ENCODE assay signal across 28 cellular contexts in the genomic region with DNA sequence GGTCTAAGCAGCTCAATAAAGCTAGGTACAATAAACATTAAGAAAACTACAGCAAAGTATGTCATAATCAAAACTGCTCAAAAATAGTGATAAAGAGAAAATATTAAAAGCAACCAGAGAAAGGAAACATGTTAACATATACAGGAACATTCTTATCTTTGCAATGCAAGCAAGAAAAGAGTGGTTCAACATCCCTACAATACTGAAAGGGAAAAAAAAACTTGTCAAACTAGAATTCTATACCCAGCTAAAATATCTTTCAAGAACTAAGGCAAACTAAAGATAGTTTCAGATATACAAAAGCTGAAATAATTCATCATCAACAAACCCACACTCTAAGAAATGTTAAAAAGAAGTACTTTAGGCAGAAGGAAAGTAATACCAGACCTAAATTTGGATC.
"Had no signal": no experiment of that assay in that cellular context is flagged by ENCODE, and none has a peak within 500 bp of the region (broad histone marks: within the 10 kb centered on the region; RNA-seq: fewer than 3 reads in every experiment).

No MANE protein-coding gene starts in this region.

- H3K27ac ChIP-seq: neural progenitor cell, ovary, parathyroid adenoma, psoas muscle, skin epidermis, spleen, suprapubic skin, testis, tibial artery, transverse colon, upper lobe of right lung, uterus had no signal

- H3K9ac ChIP-seq: neural progenitor cell, parathyroid adenoma had no signal

- H3K4me2 ChIP-seq: neural progenitor cell, smooth muscle cell had no signal

- H3K36me3 ChIP-seq: neural progenitor cell, ovary, suprapubic skin, tibial artery, transverse colon, upper lobe of right lung, uterus had no signal

- H3K27me3 ChIP-seq: neural progenitor cell, ovary, spleen, suprapubic skin, testis, tibial artery, transverse colon, upper lobe of right lung, uterus had no signal

- DNase-seq: natural killer cell; occipital lobe; ovary; posterior cingulate gyrus; psoas muscle; right cardiac atrium; spleen; stimulated activated CD4-positive, alpha-beta T cell treated with anti-CD3 and anti-CD28 coated beads, Interleukin-12 subunit alpha, Interleukin-12 subunit beta, amount 100 ng/mL, for 4 hours; stimulated activated CD4-positive, alpha-beta T cell treated with anti-CD3 and anti-CD28 coated beads, Interleukin-1b, Interleukin-23, amount 100 ng/mL, for 48 hours; stimulated activated CD4-positive, alpha-beta T cell treated with anti-CD3 and anti-CD28 coated beads, Interleukin-4, amount 100 ng/mL, for 1 hour; stimulated activated CD4-positive, alpha-beta T cell treated with anti-CD3 and anti-CD28 coated beads, Interleukin-4, amount 100 ng/mL, for 4 hours; stimulated activated CD8-positive, alpha-beta memory T cell treated with anti-CD3 and anti-CD28 coated beads, Interleukin-4, amount 100 ng/mL, for 48 hours; stimulated activated naive CD4-positive, alpha-beta T cell; stimulated activated naive CD8-positive, alpha-beta T cell treated with anti-CD3 and anti-CD28 coated beads, Interleukin-15, amount 100 ng/mL, for 72 hours; stimulated activated naive CD8-positive, alpha-beta T cell treated with anti-CD3 and anti-CD28 coated beads, Interleukin-15, Interleukin-2, amounts not matched to agents 100 U/mL and 50 U/mL, for 24 hours; substantia nigra; testis; tibial artery; transverse colon; upper lobe of right lung; uterus had no signal

- H3K4me3 ChIP-seq: neural progenitor cell, ovary, psoas muscle, skin epidermis, smooth muscle cell, spleen, suprapubic skin, testis, tibial artery, transverse colon, upper lobe of right lung, uterus had no signal

- H2AFZ ChIP-seq: neural progenitor cell, parathyroid adenoma had no signal

- ATAC-seq: natural killer cell; psoas muscle; right cardiac atrium; sciatic nerve; stimulated activated memory B cell treated with anti-CD40 and anti-IgM and Interleukin-4, amounts not matched to agents 10 μg/mL and 1 μg/mL and 100 μg/mL, for 72 hours; stimulated activated naive CD8-positive, alpha-beta T cell treated with anti-CD3 and anti-CD28 coated beads, Interleukin-15, amount 100 ng/mL, for 72 hours; stimulated activated naive CD8-positive, alpha-beta T cell treated with anti-CD3 and anti-CD28 coated beads, Interleukin-15, Interleukin-2, amounts not matched to agents 100 U/mL and 50 U/mL, for 24 hours; upper lobe of right lung had no signal

- H3K9me3 ChIP-seq: testis had no signal

- H3K79me2 ChIP-seq: parathyroid adenoma had no signal

- H3K4me1 ChIP-seq: neural progenitor cell, parathyroid adenoma, psoas muscle, spleen, suprapubic skin, testis, tibial artery, transverse colon, upper lobe of right lung, uterus had no signal
